12 cellular contexts compared by ENCODE assay signal in genomic region chr7:50953820-50954219, GRCh38.
DNase-seq lines count a peak whose midpoint lies in the region; FAIRE-seq and TF ChIP-seq lines count a peak whose summit lies in the region.
"Had no signal": no experiment of that assay in that cellular context is flagged by ENCODE, and none has a peak within 500 bp of the region (broad histone marks: within the 10 kb centered on the region; RNA-seq: fewer than 3 reads in every experiment).

No MANE protein-coding gene starts in this region.

- peak; percentile 99 for FAIRE-seq in H54 (lab: Jason Lieb, UNC)

- DNase-seq in H54 (ENCODE audit: insufficient read length, low spot score) (peak; percentile 85), T1000 (lab: John Stamatoyannopoulos, UW) (peak; percentile 23), foreskin melanocyte (peak; percentile 58), renal cortical epithelial cell (ENCODE audit: low read depth) (peak; percentile 87), HEK293T (ENCODE audit: extremely low spot score) (no peak), activated gamma-delta T cell (lab: John Stamatoyannopoulos, UW) (no peak)
- no peak for DNase-seq in activated CD8-positive, alpha-beta memory T cell treated with anti-CD3 and anti-CD28 coated beads, Interleukin-2, amount 50 U/mL, for 48 hours
- DNase-seq in activated naive CD4-positive, alpha-beta T cell (lab: John Stamatoyannopoulos, UW): no peak
- DNase-seq: activated naive CD8-positive, alpha-beta T cell treated with anti-CD3 and anti-CD28 coated beads, Interleukin-2, amount 10 ng/mL, durations not matched to agents 7 days and 5 days; DMS79 treated with DMSO at 0.1 percent for 48 hours; H7; NCI-H2081 had no signal

- no peak for TF ChIP-seq POLR2A in H54 (IDR thresholded peaks at IDR 0.05; ENCODE audit: low read depth, low read length)

- POLR2A ChIA-PET in HEK293T (lab: Yijun Ruan, JAX): no interaction called here

- CTCF ChIA-PET in HEK293T (lab: Yijun Ruan, JAX): no interaction called here

TF ChIP-seq in HEK293T, 16 proteins besides CTCF, POLR2A, EP300 and RAD21:
- no peak for TF ChIP-seq SUZ12 (IDR thresholded peaks at IDR 0.05)
- TF ChIP-seq ELF4 (IDR thresholded peaks at IDR 0.05): no peak
- no peak for TF ChIP-seq CTBP1 (IDR thresholded peaks at IDR 0.05; ENCODE audit: borderline replicate concordance)
- TF ChIP-seq FOXA1 (IDR thresholded peaks at IDR 0.05): no peak
- TF ChIP-seq NFRKB (IDR thresholded peaks at IDR 0.05): no peak
- no peak for TF ChIP-seq L3MBTL2 (conservative IDR thresholded peaks at IDR 0.05)
TF ChIP-seq in HEK293T: peak in this region for 0.

Comparison
In these comparisons a context has a peak if more than half of its experiments do, and no peak if none do; other contexts are left out.
1. DNase-seq: peak in H54 (single experiment), T1000 (single experiment), foreskin melanocyte (single experiment) and renal cortical epithelial cell (single experiment); none in activated CD8-positive, alpha-beta memory T cell treated with anti-CD3 and anti-CD28 coated beads, Interleukin-2, amount 50 U/mL, for 48 hours (single experiment), HEK293T (single experiment), activated naive CD4-positive, alpha-beta T cell (0 of 4) and activated gamma-delta T cell (single experiment).